8 cellular contexts compared by ENCODE assay signal in the genomic region with DNA sequence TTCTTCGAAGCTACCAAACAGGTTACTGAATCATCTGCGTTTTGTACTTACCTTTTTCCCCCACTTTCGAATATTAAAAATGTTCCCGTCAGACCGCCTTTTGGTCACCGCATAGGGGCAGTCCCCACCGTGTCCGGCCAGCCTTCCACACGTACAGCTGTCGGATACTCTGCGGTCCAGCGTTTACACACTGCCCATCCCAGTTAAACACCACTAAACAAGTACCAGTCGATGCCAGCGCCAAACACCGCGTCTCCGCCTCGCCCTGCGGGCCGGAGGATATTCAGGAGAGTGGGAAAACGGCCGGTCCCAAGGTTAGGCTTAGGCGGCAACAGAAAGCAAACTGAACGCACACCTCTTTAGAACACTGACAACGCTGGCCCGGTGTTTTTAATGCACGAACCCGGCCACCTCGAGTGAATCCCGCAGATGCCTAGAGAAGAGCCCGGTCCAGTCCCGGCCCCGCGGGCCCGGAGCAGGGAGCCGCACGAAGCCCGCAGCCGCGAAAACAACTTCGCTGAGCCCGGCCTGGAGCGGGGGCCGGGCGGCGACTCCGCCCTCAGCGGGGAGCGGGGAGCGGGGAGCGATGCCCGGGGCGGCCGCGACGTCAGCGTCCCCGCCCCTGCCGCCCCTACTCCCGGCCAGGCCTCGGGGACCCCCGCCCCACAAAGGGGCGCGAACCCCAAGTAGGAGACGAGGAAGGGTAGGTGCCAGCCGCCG. TPM values are rescaled to one million over a fixed set of nuclear protein-coding genes. Genes with fewer than 3 reads are reported as not detected.
DNase-seq lines count a peak whose midpoint lies in the region; ATAC-seq and TF ChIP-seq lines count a peak whose summit lies in the region.

No MANE protein-coding gene starts in this region.

- peak overlapping the region; percentile 90 for H2AFZ ChIP-seq in osteoblast (ENCODE audit: low read length)

- intact Hi-C loops in activated B cell treated with CpG ODN at 0.5 μM for 24 hours (cut with micrococcal nuclease), result loop anchor here (1.0 to 10.0 kb wide), 9 partner anchors 10 to 1172 kb away; a partner anchor contains a TSS

- ATAC-seq in GM21526 (IDR thresholded peaks at IDR 0.05; ENCODE audit: low FRiP score, unreplicated experiment) (peak; percentile 25), activated B cell treated with CpG ODN at 0.5 μM for 24 hours (ENCODE audit: low read depth) (peak; percentile 25), HG02798 (IDR thresholded peaks at IDR 0.05; ENCODE audit: poor library complexity, unreplicated experiment) (no peak)

- peak overlapping the region; percentile 77 for H3K27ac ChIP-seq in osteoblast (ENCODE audit: low read depth, low read length)

- DNase-seq in T-helper 1 cell, result no peak
- no peak for DNase-seq in Jurkat, Clone E6-1 (ENCODE audit: low read depth, low spot score)
- DNase-seq in activated B cell treated with CpG ODN at 0.5 μM for 24 hours, result no peak
- peak; percentile 51 for DNase-seq in globus pallidus (ENCODE audit: low spot score)
- peak; percentile 98 for DNase-seq in osteoblast (ENCODE audit: insufficient read length, low spot score, missing footprints)

- H3K4me1 ChIP-seq in osteoblast (ENCODE audit: insufficient read depth, low read length), result peaks cover 5% of the 10 kb centered on the region

- H3K4me3 ChIP-seq in Jurkat, Clone E6-1 (ENCODE audit: low read length), result peak overlapping the region; percentile 65
- H3K4me3 ChIP-seq in osteoblast (ENCODE audit: insufficient read depth, low read length), result peak overlapping the region; percentile 96

- peaks cover 21% of the 10 kb centered on the region for H4K20me1 ChIP-seq in osteoblast (ENCODE audit: insufficient read depth, low read length)

- CTCF ChIA-PET in activated B cell treated with CpG ODN at 0.5 μM for 24 hours (lab: Charles Lee), result interaction anchor here (0.6 kb wide), 1 partner anchor 19 kb away, joined by 3 read pairs; no protein-coding TSS in a partner anchor

- POLR2A ChIA-PET in activated B cell treated with CpG ODN at 0.5 μM for 24 hours (lab: Charles Lee), result interaction anchor here (1.8 to 4.3 kb wide), 2 partner anchors 10 to 33 kb away, joined by 16 to 64 read pairs; a partner anchor contains a TSS

- peaks cover 17% of the 10 kb centered on the region for H3K4me1 Mint-ChIP-seq in T-helper 1 cell treated with Interleukin-12 subunit alpha and Interleukin-12 subunit beta and Interleukin-4 antibody, amounts not matched to agents 30 μg/mL and 1 μg/mL, for 36 hours (ENCODE audit: low read depth)
- peaks cover 15% of the 10 kb centered on the region for H3K4me1 Mint-ChIP-seq in activated B cell treated with CpG ODN at 0.5 μM for 24 hours

- peak overlapping the region; percentile 82 for H3K27ac Mint-ChIP-seq in T-helper 1 cell treated with Interleukin-12 subunit alpha and Interleukin-12 subunit beta and Interleukin-4 antibody, amounts not matched to agents 30 μg/mL and 1 μg/mL, for 36 hours
- H3K27ac Mint-ChIP-seq in activated B cell treated with CpG ODN at 0.5 μM for 24 hours, result peak overlapping the region; percentile 83

- H3K27me3 ChIP-seq in osteoblast (ENCODE audit: insufficient read depth, low read length), result no peaks in the 10 kb centered on the region

- H3K4me3 Mint-ChIP-seq in T-helper 1 cell treated with Interleukin-12 subunit alpha and Interleukin-12 subunit beta and Interleukin-4 antibody, amounts not matched to agents 30 μg/mL and 1 μg/mL, for 36 hours, result peak overlapping the region; percentile 90
- peak overlapping the region; percentile 90 for H3K4me3 Mint-ChIP-seq in activated B cell treated with CpG ODN at 0.5 μM for 24 hours

- TF ChIP-seq CTCF in activated B cell treated with CpG ODN at 0.5 μM for 24 hours (IDR thresholded peaks at IDR 0.05) (no peak), osteoblast (IDR thresholded peaks at IDR 0.05; ENCODE audit: extremely low read depth, low read depth, low read length) (no peak)

- H3K4me2 ChIP-seq in osteoblast (ENCODE audit: insufficient read depth, low read length), result peak overlapping the region; percentile 95

- peaks cover 10% of the 10 kb centered on the region for H3K36me3 Mint-ChIP-seq in T-helper 1 cell treated with Interleukin-12 subunit alpha and Interleukin-12 subunit beta and Interleukin-4 antibody, amounts not matched to agents 30 μg/mL and 1 μg/mL, for 36 hours (ENCODE audit: low read depth)
- no peaks in the 10 kb centered on the region for H3K36me3 Mint-ChIP-seq in activated B cell treated with CpG ODN at 0.5 μM for 24 hours (ENCODE audit: low read depth)

- H3K79me2 ChIP-seq in osteoblast (ENCODE audit: insufficient read depth, low read length), result peaks cover 48% of the 10 kb centered on the region

- H3K36me3 ChIP-seq in osteoblast (ENCODE audit: insufficient read depth, low read length), result peaks cover 12% of the 10 kb centered on the region

- no peaks in the 10 kb centered on the region for H3K9me3 ChIP-seq in osteoblast (ENCODE audit: low read depth, low read length)

- H3K27me3 Mint-ChIP-seq in T-helper 1 cell treated with Interleukin-12 subunit alpha and Interleukin-12 subunit beta and Interleukin-4 antibody, amounts not matched to agents 30 μg/mL and 1 μg/mL, for 36 hours (ENCODE audit: low read depth), result peaks cover 2% of the 10 kb centered on the region
- no peaks in the 10 kb centered on the region for H3K27me3 Mint-ChIP-seq in activated B cell treated with CpG ODN at 0.5 μM for 24 hours

- H3K9me3 Mint-ChIP-seq in T-helper 1 cell treated with Interleukin-12 subunit alpha and Interleukin-12 subunit beta and Interleukin-4 antibody, amounts not matched to agents 30 μg/mL and 1 μg/mL, for 36 hours, result no peaks in the 10 kb centered on the region
- no peaks in the 10 kb centered on the region for H3K9me3 Mint-ChIP-seq in activated B cell treated with CpG ODN at 0.5 μM for 24 hours

RNA-seq across cellular contexts. Expression of a gene that starts 0.7 kb away (rescaled TPM):
- 16.1 TPM for polyA plus RNA-seq in Jurkat, Clone E6-1 (2012; ENCODE audit: insufficient read depth, insufficient read length)
- total RNA-seq in activated B cell treated with CpG ODN at 0.5 μM for 24 hours, result 5.4 and 6.1 TPM in 2 replicates
- total RNA-seq in osteoblast, result 13.4 and 16.8 TPM in 2 replicates

RNA-seq across cellular contexts. Expression of a gene that starts 10.1 kb away (rescaled TPM):
- polyA plus RNA-seq in Jurkat, Clone E6-1 (2012; ENCODE audit: insufficient read depth, insufficient read length), result 16.4 TPM
- 14.6 and 15.9 TPM in 2 replicates for total RNA-seq in activated B cell treated with CpG ODN at 0.5 μM for 24 hours
- total RNA-seq in osteoblast, result 76.3 and 86.1 TPM in 2 replicates

RNA-seq across cellular contexts. Expression of a gene that starts 11.9 kb away (rescaled TPM):
- polyA plus RNA-seq in Jurkat, Clone E6-1 (2012; ENCODE audit: insufficient read depth, insufficient read length), result 26.9 TPM
- total RNA-seq in activated B cell treated with CpG ODN at 0.5 μM for 24 hours (16.2 and 21.3 TPM in 2 replicates), osteoblast (19.2 and 19.5 TPM in 2 replicates)

RNA-seq across cellular contexts. Expression of a gene that starts 33.0 kb away (rescaled TPM):
- 28.3 TPM for polyA plus RNA-seq in Jurkat, Clone E6-1 (2012; ENCODE audit: insufficient read depth, insufficient read length)
- total RNA-seq in activated B cell treated with CpG ODN at 0.5 μM for 24 hours (53.2 and 53.8 TPM in 2 replicates), osteoblast (11.5 and 14.5 TPM in 2 replicates)

RNA-seq across cellular contexts. Expression of a gene that starts 57.7 kb away (rescaled TPM):
- polyA plus RNA-seq in Jurkat, Clone E6-1 (2012; ENCODE audit: insufficient read depth, insufficient read length), result not detected
- total RNA-seq in activated B cell treated with CpG ODN at 0.5 μM for 24 hours (not detected in 2 replicates), osteoblast (under 0.01 and 0.29 TPM in 2 replicates)

Comparison
In these comparisons a context has a peak if more than half of its experiments do, and no peak if none do; other contexts are left out.
1. DNase-seq: peak in globus pallidus (single experiment) and osteoblast (single experiment); none in T-helper 1 cell (0 of 5), Jurkat, Clone E6-1 (single experiment) and activated B cell treated with CpG ODN at 0.5 μM for 24 hours (single experiment).